In genomic region chr1:77081834-77082233, GRCh38 we compare ENCODE assay signal across 19 cellular contexts.
"Had no signal": no experiment of that assay in that cellular context is flagged by ENCODE, and none has a peak within 500 bp of the region (broad histone marks: within the 10 kb centered on the region; RNA-seq: fewer than 3 reads in every experiment).

No MANE protein-coding gene starts in this region.

- H3K4me1 ChIP-seq: body of pancreas, upper lobe of left lung had no signal

- ATAC-seq: body of pancreas; natural killer cell treated with Interleukin-12 subunit alpha and Interleukin-12 subunit beta and Interleukin-15 and Interleukin-18, amount 100 ng/mL, for 72 hours; sciatic nerve had no signal

- H3K4me3 ChIP-seq: body of pancreas, cardiac muscle cell, thoracic aorta, upper lobe of left lung had no signal

- H3K27me3 ChIP-seq: body of pancreas, cardiac muscle cell, upper lobe of left lung had no signal

- H3K36me3 ChIP-seq: cardiac muscle cell, thoracic aorta, upper lobe of left lung had no signal

- DNase-seq: activated CD4-positive, alpha-beta T cell treated with anti-CD3 and anti-CD28 coated beads for 4 hours; activated CD4-positive, alpha-beta T cell treated with anti-CD3 and anti-CD28 coated beads, Interleukin-2, amount 50 U/mL, for 48 hours; activated CD4-positive, CD25-positive, alpha-beta regulatory T cell; activated CD8-positive, alpha-beta memory T cell treated with anti-CD3 and anti-CD28 coated beads, Interleukin-2, amount 50 U/mL, for 48 hours; activated naive CD4-positive, alpha-beta T cell treated with Interleukin-2 at 50 U/mL for 16 hours; activated naive CD8-positive, alpha-beta T cell treated with anti-CD3 and anti-CD28 coated beads for 36 hours; activated T-cell treated with anti-CD3 and anti-CD28 coated beads, Interleukin-2, amount 50 U/mL, for 48 hours; amniotic stem cell; body of pancreas; kidney glomerular epithelial cell; small intestine; stimulated activated CD4-positive, alpha-beta T cell treated with anti-CD3 and anti-CD28 coated beads, Interleukin-15, amount 100 ng/mL, for 24 hours; stimulated activated naive CD4-positive, alpha-beta T cell; upper lobe of left lung had no signal

- H3K9me3 ChIP-seq: body of pancreas, thoracic aorta, upper lobe of left lung had no signal

- H3K27ac ChIP-seq: body of pancreas, cardiac muscle cell, epithelial cell of prostate, thoracic aorta, upper lobe of left lung had no signal
